8 cellular contexts compared by ENCODE assay signal in the genomic region with DNA sequence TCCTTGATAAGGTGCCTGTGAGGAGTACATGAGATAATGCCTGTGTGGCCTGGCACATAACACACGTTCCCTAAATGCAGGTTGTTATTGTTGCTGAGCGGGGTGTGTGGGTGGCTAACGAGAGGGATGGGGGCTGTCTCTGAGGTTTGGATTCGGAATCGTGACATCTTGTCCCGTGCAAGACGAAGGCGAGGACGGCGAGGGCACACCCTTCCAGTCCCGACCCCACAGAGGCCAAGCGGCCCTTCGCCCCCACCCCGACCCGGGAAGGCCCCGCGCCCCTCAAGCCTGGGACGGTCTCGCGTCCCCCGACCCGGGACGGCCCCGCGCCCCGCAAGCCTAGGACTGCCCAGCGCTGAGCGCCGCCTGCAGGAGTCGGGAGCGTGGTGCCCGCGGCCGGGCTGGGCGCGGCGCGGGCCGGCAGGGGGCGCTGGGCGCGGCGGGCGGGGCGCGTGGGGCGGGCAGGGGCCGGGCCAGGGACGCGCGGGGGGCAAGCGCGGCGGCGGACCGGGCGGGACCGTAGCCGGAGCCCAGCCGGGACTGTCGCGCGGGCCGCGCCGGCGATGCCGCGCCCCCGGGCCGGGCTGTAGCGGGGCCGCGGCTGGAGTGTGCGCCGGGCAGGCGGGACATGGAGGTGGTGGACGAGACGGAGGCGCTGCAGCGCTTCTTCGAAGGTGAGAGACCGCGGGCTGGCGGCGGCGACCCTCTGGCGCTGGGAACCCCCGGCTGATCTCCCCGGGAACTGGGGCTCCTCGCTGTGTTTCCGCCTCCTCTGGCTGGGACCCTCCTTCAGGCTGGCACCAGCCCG. TPM values are rescaled to one million over a fixed set of nuclear protein-coding genes. Genes with fewer than 3 reads are reported as not detected.
DNase-seq lines count a peak whose midpoint lies in the region; ATAC-seq and TF ChIP-seq lines count a peak whose summit lies in the region.

A gene (plus strand): TSS at position 520 of the 808 bp plus-strand sequence. CDS start 109 bp downstream, at position 629.

- peak within 1 kb of the TSS; percentile 43 for H3K4me3 ChIP-seq in AG10803 (ENCODE audit: low read length)
- H3K4me3 ChIP-seq in GM23248, result peak within 1 kb of the TSS; percentile 62
- peak within 1 kb of the TSS; percentile 54 for H3K4me3 ChIP-seq in rectal smooth muscle tissue (ENCODE audit: low read length)

- H4K20me1 ChIP-seq in GM23248 (ENCODE audit: insufficient read depth), result no peaks in the 10 kb centered on the region

- peaks cover 31% of the 10 kb centered on the region for H3K27me3 Mint-ChIP-seq in activated naive CD8-positive, alpha-beta T cell treated with anti-CD3 and anti-CD28 coated beads, Interleukin-2, amount 10 ng/mL, durations not matched to agents 7 days and 5 days

- H3K9ac ChIP-seq in GM23248 (peak within 1 kb of the TSS; percentile 44; the same call in 1 of the 2 replicates), rectal smooth muscle tissue (ENCODE audit: low read length) (peak within 1 kb of the TSS; percentile 39)

- DNase-seq in AG10803 (ENCODE audit: low read depth) (no peak), GM23248 (peak; percentile 79), left cardiac atrium (no peak), DMS153 treated with DMSO at 0.1 percent for 48 hours (lab: John Stamatoyannopoulos, UW; ENCODE audit: unreplicated experiment) (no peak)
- peak; percentile 85 for DNase-seq in activated naive CD8-positive, alpha-beta T cell treated with anti-CD3 and anti-CD28 coated beads, Interleukin-2, amount 10 ng/mL, durations not matched to agents 7 days and 5 days

- 3 to 4% methylated on average over 28 to 50 of the region's 93 CpGs for WGBS in GM23248 (ENCODE audit: low coverage in 1 of 2, low lambda C conversion rate in 2 of 2, missing lambda C conversion rate in 2 of 2), 2 experiments

- peaks cover 16% of the 10 kb centered on the region for H3K4me1 Mint-ChIP-seq in activated naive CD8-positive, alpha-beta T cell treated with anti-CD3 and anti-CD28 coated beads, Interleukin-2, amount 10 ng/mL, durations not matched to agents 7 days and 5 days

- no peak within 1 kb of the TSS for H3K27ac Mint-ChIP-seq in activated naive CD8-positive, alpha-beta T cell treated with anti-CD3 and anti-CD28 coated beads, Interleukin-2, amount 10 ng/mL, durations not matched to agents 7 days and 5 days

- no peaks in the 10 kb centered on the region for H3K9me3 ChIP-seq in GM23248 (ENCODE audit: low read depth)

- no peaks in the 10 kb centered on the region for H3K9me2 ChIP-seq in GM23248 (ENCODE audit: insufficient read depth)

- H3F3A ChIP-seq in GM23248 (ENCODE audit: insufficient read depth), result no peaks in the 10 kb centered on the region

- POLR2A ChIA-PET in activated naive CD8-positive, alpha-beta T cell treated with anti-CD3 and anti-CD28 coated beads, Interleukin-2, amount 10 ng/mL, durations not matched to agents 7 days and 5 days (lab: Charles Lee), result interaction anchor here (1.1 kb wide), 1 partner anchor 40 kb away, joined by 4 read pairs; a partner anchor contains a TSS

- H3K27me3 ChIP-seq in GM23248 (replicated peaks; ENCODE audit: insufficient read depth) (no peaks in the 10 kb centered on the region), rectal smooth muscle tissue (ENCODE audit: control insufficient read depth, insufficient read depth, low read length) (peaks cover 6% of the 10 kb centered on the region)

- no peaks in the 10 kb centered on the region for H3K79me2 ChIP-seq in GM23248 (ENCODE audit: insufficient read depth)

- peak within 1 kb of the TSS; percentile 59 for H3K4me2 ChIP-seq in GM23248 (ENCODE audit: unreplicated experiment)

- H3K27ac ChIP-seq in GM23248 (no peak within 1 kb of the TSS), rectal smooth muscle tissue (ENCODE audit: low read depth, low read length) (no peak within 1 kb of the TSS)

- peak within 1 kb of the TSS; percentile 87 for H2AFZ ChIP-seq in GM23248

- no peaks in the 10 kb centered on the region for H3K9me3 Mint-ChIP-seq in activated naive CD8-positive, alpha-beta T cell treated with anti-CD3 and anti-CD28 coated beads, Interleukin-2, amount 10 ng/mL, durations not matched to agents 7 days and 5 days

- ATAC-seq in SK-N-SH treated with all-trans-retinoic acid at 6 μM for 48 hours, result peak; percentile 74
- peak; percentile 84 for ATAC-seq in activated naive CD8-positive, alpha-beta T cell treated with anti-CD3 and anti-CD28 coated beads, Interleukin-2, amount 10 ng/mL, durations not matched to agents 7 days and 5 days (ENCODE audit: low read depth)
- ATAC-seq in left cardiac atrium, result peak; percentile 23 to 64
- ATAC-seq in GM21447 (IDR thresholded peaks at IDR 0.05; ENCODE audit: unreplicated experiment), result no peak

- intact Hi-C loops in left cardiac atrium (cut with DNase I), result no loop called here

- TF ChIP-seq CTCF in AG10803 (conservative IDR thresholded peaks at IDR 0.05; ENCODE audit: low read length), result peak; percentile 12; the same call in 1 of the 2 replicates

- H3K4me1 ChIP-seq in GM23248 (ENCODE audit: insufficient read depth) (0 out of 2 replicates have a peak, but pooled peaks cover 3% of the 10 kb centered on the region), rectal smooth muscle tissue (ENCODE audit: control insufficient read depth, insufficient read depth, low read length) (no peaks in the 10 kb centered on the region)

- peak within 1 kb of the TSS; percentile 68 for H3K4me3 Mint-ChIP-seq in activated naive CD8-positive, alpha-beta T cell treated with anti-CD3 and anti-CD28 coated beads, Interleukin-2, amount 10 ng/mL, durations not matched to agents 7 days and 5 days

- in situ Hi-C loops in GM23248 (cut with MboI), result no loop called here

- H3K36me3 Mint-ChIP-seq in activated naive CD8-positive, alpha-beta T cell treated with anti-CD3 and anti-CD28 coated beads, Interleukin-2, amount 10 ng/mL, durations not matched to agents 7 days and 5 days, result no peaks in the 10 kb centered on the region

- no peaks in the 10 kb centered on the region for H3K36me3 ChIP-seq in GM23248 (ENCODE audit: low read depth)
- no peaks in the 10 kb centered on the region for H3K36me3 ChIP-seq in rectal smooth muscle tissue (ENCODE audit: control insufficient read depth, insufficient read depth, low read length)

TF ChIP-seq in SK-N-SH treated with all-trans-retinoic acid at 6 μM for 48 hours, 23 proteins besides CTCF, POLR2A, EP300 and RAD21:
- no peak for TF ChIP-seq ISL1 (CRISPR knock-in tag; IDR thresholded peaks at IDR 0.05)
- TF ChIP-seq, protein P1, sequence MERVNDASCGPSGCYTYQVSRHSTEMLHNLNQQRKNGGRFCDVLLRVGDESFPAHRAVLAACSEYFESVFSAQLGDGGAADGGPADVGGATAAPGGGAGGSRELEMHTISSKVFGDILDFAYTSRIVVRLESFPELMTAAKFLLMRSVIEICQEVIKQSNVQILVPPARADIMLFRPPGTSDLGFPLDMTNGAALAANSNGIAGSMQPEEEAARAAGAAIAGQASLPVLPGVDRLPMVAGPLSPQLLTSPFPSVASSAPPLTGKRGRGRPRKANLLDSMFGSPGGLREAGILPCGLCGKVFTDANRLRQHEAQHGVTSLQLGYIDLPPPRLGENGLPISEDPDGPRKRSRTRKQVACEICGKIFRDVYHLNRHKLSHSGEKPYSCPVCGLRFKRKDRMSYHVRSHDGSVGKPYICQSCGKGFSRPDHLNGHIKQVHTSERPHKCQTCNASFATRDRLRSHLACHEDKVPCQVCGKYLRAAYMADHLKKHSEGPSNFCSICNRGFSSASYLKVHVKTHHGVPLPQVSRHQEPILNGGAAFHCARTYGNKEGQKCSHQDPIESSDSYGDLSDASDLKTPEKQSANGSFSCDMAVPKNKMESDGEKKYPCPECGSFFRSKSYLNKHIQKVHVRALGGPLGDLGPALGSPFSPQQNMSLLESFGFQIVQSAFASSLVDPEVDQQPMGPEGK (CRISPR knock-in tag; IDR thresholded peaks at IDR 0.05; ENCODE audit: borderline replicate concordance), result no peak
- TF ChIP-seq ZNF565 (CRISPR knock-in tag; conservative IDR thresholded peaks at IDR 0.05; ENCODE audit: low read depth), result no peak
- TF ChIP-seq ARNTL (CRISPR knock-in tag; IDR thresholded peaks at IDR 0.05; ENCODE audit: borderline replicate concordance, low read depth), result no peak
- no peak for TF ChIP-seq ZNF8 (CRISPR knock-in tag; IDR thresholded peaks at IDR 0.05)
- no peak for TF ChIP-seq PPARA (CRISPR knock-in tag; IDR thresholded peaks at IDR 0.05; ENCODE audit: borderline replicate concordance)
- TF ChIP-seq GLIS3 (CRISPR knock-in tag; IDR thresholded peaks at IDR 0.05), result no peak
- TF ChIP-seq RARB (CRISPR knock-in tag; IDR thresholded peaks at IDR 0.05), result no peak

RNA-seq across cellular contexts. Expression of the gene that starts here (rescaled TPM):
- total RNA-seq in GM23248 (2014; rRNA removed; shearing (Covaris generic)), result not detected in 2 replicates
- 0.05 and 0.16 TPM in 2 replicates for polyA plus RNA-seq in GM23248 (2016; fragmentation: Nextera tagmentation; extraction: Ambion mirVana)
- total RNA-seq in activated naive CD8-positive, alpha-beta T cell treated with anti-CD3 and anti-CD28 coated beads, Interleukin-2, amount 10 ng/mL, durations not matched to agents 7 days and 5 days, result 1 to 10 TPM; 3.4 TPM
- 1 to 10 TPM; 4.0 to 5.0 TPM for total RNA-seq in left cardiac atrium

Comparison
In these comparisons a context has a peak if more than half of its experiments do, and no peak if none do; other contexts are left out.
1. Peak in DNase-seq, H3K4me3 ChIP-seq, H3K9ac ChIP-seq and H3K4me2 ChIP-seq in GM23248; RNA of the gene not detected or under 1 TPM.